8 cellular contexts compared by ENCODE assay signal in genomic region chr2:17752892-17753802, GRCh38. TPM values are rescaled to one million over a fixed set of nuclear protein-coding genes. Genes with fewer than 3 reads are reported as not detected.
DNase-seq lines count a peak whose midpoint lies in the region; ATAC-seq, FAIRE-seq and TF ChIP-seq lines count a peak whose summit lies in the region.

No MANE protein-coding gene starts in this region.

- SMC1A ChIA-PET in GM12878 (lab: Charles Lee; ENCODE audit: uncharacterized antibody, unreplicated experiment) = interaction anchor here (0.9 to 6.1 kb wide), 5 partner anchors 47 to 96 kb away, joined by 3 to 60 read pairs (median 4); no protein-coding TSS in a partner anchor

- TSS peak; percentile 66 for BruUV-seq in GM12878 (replicated peaks; lab: Mats Ljungman, UMichigan)

- H3K36me3 ChIP-seq in GM12878 (ENCODE audit: control insufficient read depth in 2 of 2, insufficient read depth in 2 of 2, low read length in 1 of 2) = no peaks in the 10 kb centered on the region

- DNase-seq in ELR (ENCODE audit: low read depth) (peak; percentile 72), RKO (ENCODE audit: low spot score) (peak; percentile 53), GM12878 (ENCODE audit: low read depth, low spot score) (no peak), GOT3 (lab: John Stamatoyannopoulos, UW) (no peak)

- peaks cover 92% of the 10 kb centered on the region for H3K79me2 ChIP-seq in GM12878 (ENCODE audit: control insufficient read depth, insufficient read depth, low read length)

- H3K4me3 ChIP-seq in GM12878 (peak overlapping the region; percentile 91), iPS-18c (ENCODE audit: insufficient read depth, low read depth, low read length) (peak overlapping the region; percentile 92), skin epidermis (peak overlapping the region; percentile 65 to 99 (median 82))

- peak overlapping the region; percentile 94 for H3K9ac ChIP-seq in GM12878 (ENCODE audit: control insufficient read depth, insufficient read depth, low read length)

- no peaks in the 10 kb centered on the region for H4K20me1 ChIP-seq in GM12878 (ENCODE audit: control insufficient read depth, insufficient read depth)

- H3K9me3 ChIP-seq in GM12878 (replicated peaks; ENCODE audit: control insufficient read depth, insufficient read depth, low read length) (no peaks in the 10 kb centered on the region), iPS-18c (ENCODE audit: control insufficient read depth, insufficient read depth, low read length) (no peaks in the 10 kb centered on the region)

- TF ChIP-seq EP300 in GM12878 (IDR thresholded peaks at IDR 0.05; ENCODE audit: borderline replicate concordance in 1 of 2, control insufficient read depth in 1 of 2, low read depth in 2 of 2, low read length in 2 of 2) = no peak

- RAD21 ChIA-PET in GM12878 (lab: Charles Lee; ENCODE audit: unreplicated experiment) = interaction anchor here (0.9 to 5.4 kb wide), 8 partner anchors 16 to 74 kb away, joined by 3 to 49 read pairs (median 6); partner anchors contain the start of gene MSGN1

- peak overlapping the region; percentile 70 for H2AFZ ChIP-seq in GM12878 (ENCODE audit: control insufficient read depth, low read depth, low read length)

- CTCF ChIA-PET in GM12878 (lab: Yijun Ruan, JAX) = interaction anchor here (1.0 to 5.4 kb wide), 4 partner anchors 11 to 78 kb away, joined by 4 to 79 read pairs (median 18); no protein-coding TSS in a partner anchor

- TF ChIP-seq CTCF in GM12878 (IDR thresholded peaks at IDR 0.05 in 2 of 3, conservative IDR thresholded peaks at IDR 0.05 in 1 of 3; ENCODE audit: control insufficient read depth in 2 of 3, extremely low read depth in 1 of 3, insufficient read depth in 1 of 3, low read depth in 3 of 3, low read length in 3 of 3) = no peak

- ATAC-seq in GM19452 (IDR thresholded peaks at IDR 0.05; ENCODE audit: unreplicated experiment) = peak; percentile 33
- ATAC-seq in HG03469 (IDR thresholded peaks at IDR 0.05; ENCODE audit: unreplicated experiment) = peak; percentile 24
- ATAC-seq in GM12878 = peak; percentile 57

- no peaks in the 10 kb centered on the region for H3K27me3 ChIP-seq in GM12878 (replicated peaks in 1 of 2; ENCODE audit: control insufficient read depth in 2 of 2, insufficient read depth in 2 of 2, low read length in 1 of 2)

- H3K27ac ChIP-seq in GM12878 (ENCODE audit: control insufficient read depth, insufficient read depth) = peak overlapping the region; percentile 94
- H3K27ac ChIP-seq in skin epidermis = peak overlapping the region; percentile 80 to 100 (median 98)

- intact Hi-C loops in GM12878 (cut with micrococcal nuclease; ENCODE audit: unreplicated experiment) = loop anchor here (2.0 to 10.0 kb wide), 3 partner anchors 68 to 1098 kb away; partner anchors contain the start of gene RAD51AP2

- 1% methylated on average over 47 of the region's 70 CpGs for WGBS in GM12878 (ENCODE audit: insufficient coverage, insufficient replicate concordance, low lambda C conversion rate, missing lambda C conversion rate)

- POLR2A ChIA-PET in GM12878 (lab: Charles Lee) = interaction anchor here (1.0 to 2.9 kb wide), 9 partner anchors 11 to 78 kb away, joined by 3 to 19 read pairs (median 6); partner anchors contain the start of gene MSGN1

- no peak for TF ChIP-seq RAD21 in GM12878 (IDR thresholded peaks at IDR 0.05; ENCODE audit: insufficient read depth, low read depth, low read length)

- no peak for FAIRE-seq in GM12878 (lab: Jason Lieb, UNC)

- peak overlapping the region; percentile 84; the same call in 1 of the 2 replicates for H3K4me2 ChIP-seq in GM12878 (ENCODE audit: control insufficient read depth, insufficient read depth)

- peaks cover 9% of the 10 kb centered on the region for H3K4me1 ChIP-seq in GM12878 (ENCODE audit: control insufficient read depth, insufficient read depth, low read length)

- TF ChIP-seq POLR2A in GM12878 (IDR thresholded peaks at IDR 0.05; ENCODE audit: low read depth, low read length) = peak; percentile 83

- in situ Hi-C loops in GM12878 (cut with MboI) = no loop called here

TF ChIP-seq in GM12878, 131 proteins besides CTCF, POLR2A, EP300 and RAD21 (continues in another document):
- TF ChIP-seq SRF (IDR thresholded peaks at IDR 0.05; ENCODE audit: low read depth in 2 of 2, low read length in 2 of 2) (no peak), IKZF2 (IDR thresholded peaks at IDR 0.05) (peak; percentile 37 to 38), NR2F1 (conservative IDR thresholded peaks at IDR 0.05) (peak; percentile 67), POLR2AphosphoS5 (IDR thresholded peaks at IDR 0.05; ENCODE audit: low read length) (peak; percentile 32; the same call in 1 of the 2 replicates), TAF1 (IDR thresholded peaks at IDR 0.05; ENCODE audit: borderline replicate concordance, low read depth, low read length) (no peak), SREBF1 (IDR thresholded peaks at IDR 0.05; ENCODE audit: low read length) (no peak), JUND (IDR thresholded peaks at IDR 0.05; ENCODE audit: low read depth, low read length) (no peak), ZNF24 (IDR thresholded peaks at IDR 0.05) (0 out of 2 replicates have a peak, but pooled peaks have one; percentile 13), CBX5 (IDR thresholded peaks at IDR 0.05; ENCODE audit: low read depth) (0 out of 2 replicates have a peak, but pooled peaks have one; percentile 59), CREB1 (IDR thresholded peaks at IDR 0.05; ENCODE audit: low read depth) (no peak), HDAC6 (IDR thresholded peaks at IDR 0.05; ENCODE audit: unreplicated experiment) (peak; percentile 35), SMAD5 (IDR thresholded peaks at IDR 0.05; ENCODE audit: low read depth) (0 out of 2 replicates have a peak, but pooled peaks have one; percentile 42), RELA (IDR thresholded peaks at IDR 0.05; ENCODE audit: borderline replicate concordance, partially characterized antibody) (peak; percentile 23)

RNA-seq across cellular contexts. Expression of gene SMC6, which starts 0.5 kb away (rescaled TPM):
- total RNA-seq in GM12878 (2013; cell fraction: nucleolus; rRNA removed) = 156 and 158 TPM in 2 replicates
- total RNA-seq in GM12878 (2014; rRNA removed) = 36.1 and 48.3 TPM in 2 replicates
- 63.8 and 64.4 TPM in 2 replicates for total RNA-seq in GM12878 (2014; rRNA removed; fragmentation: Illumina TruSeq; extraction: Trizol)
- 40.3 and 41.5 TPM in 2 replicates for total RNA-seq in GM12878 (2021)
- polyA plus RNA-seq in GM12878 (2011; ENCODE audit: low read depth) = 7.1 TPM
- polyA plus RNA-seq in GM12878 (2011; rRNA removed) = 32.5 and 54.9 TPM in 2 replicates
- polyA plus RNA-seq in GM12878 (2011; cell fraction: cytosol; rRNA removed) = 7.9 and 8.3 TPM in 2 replicates
- polyA plus RNA-seq in GM12878 (2011; cell fraction: nucleus; rRNA removed) = 31.6 and 34.1 TPM in 2 replicates
- polyA plus RNA-seq in GM12878 (2012) = 11.0 and 16.3 TPM in 2 replicates
- 49.3 and 64.3 TPM in 2 replicates for polyA plus RNA-seq in GM12878 (2014; fragmentation: Illumina TruSeq; extraction: Trizol)
- 10 to 100 TPM; 12.8 to 18.9 TPM for polyA plus RNA-seq in GM12878 (2014; fragmentation: Nextera tagmentation; extraction: Ambion mirVana)
- polyA plus RNA-seq in GM12878 (2014; rRNA removed) = 26.2 and 32.0 TPM in 2 replicates
- polyA plus RNA-seq in GM12878 (2016; fragmentation: Nextera tagmentation; extraction: Ambion mirVana) = 10 to 100 TPM; 45.5 to 55.3 TPM
- 24.8 and 35.4 TPM in 2 replicates for polyA minus RNA-seq in GM12878 (2011; rRNA and poly(A)+ RNA removed)
- polyA minus RNA-seq in GM12878 (2011; cell fraction: cytosol; rRNA and poly(A)+ RNA removed) = 7.2 and 12.1 TPM in 2 replicates
- polyA minus RNA-seq in GM12878 (2011; cell fraction: nucleus; rRNA and poly(A)+ RNA removed) = 28.9 and 43.6 TPM in 2 replicates

RNA-seq across cellular contexts. Expression of gene GEN1, which starts 0.8 kb away (rescaled TPM):
- total RNA-seq in GM12878 (2013; cell fraction: nucleolus; rRNA removed) = 142 and 149 TPM in 2 replicates
- total RNA-seq in GM12878 (2014; rRNA removed) (41.3 and 45.7 TPM in 2 replicates), GM12878 (2014; rRNA removed; fragmentation: Illumina TruSeq; extraction: Trizol) (49.6 and 49.9 TPM in 2 replicates), GM12878 (2021) (39.4 and 39.5 TPM in 2 replicates)
- polyA plus RNA-seq in GM12878 (2011; ENCODE audit: low read depth) = 7.7 TPM
- polyA plus RNA-seq in GM12878 (2011; rRNA removed) (46.3 and 89.4 TPM in 2 replicates), GM12878 (2014; fragmentation: Illumina TruSeq; extraction: Trizol) (45.3 and 60.1 TPM in 2 replicates), GM12878 (2014; fragmentation: Nextera tagmentation; extraction: Ambion mirVana) (1 to 10 TPM; 6.0 to 9.4 TPM), GM12878 (2014; rRNA removed) (27.2 and 31.5 TPM in 2 replicates), GM12878 (2016; fragmentation: Nextera tagmentation; extraction: Ambion mirVana) (10 to 100 TPM; 27.9 to 32.5 TPM)
- polyA plus RNA-seq in GM12878 (2011; cell fraction: cytosol; rRNA removed) = 16.7 TPM in 2 replicates
- 94.3 and 114 TPM in 2 replicates for polyA plus RNA-seq in GM12878 (2011; cell fraction: nucleus; rRNA removed)
- 12.0 and 12.4 TPM in 2 replicates for polyA plus RNA-seq in GM12878 (2012)
- polyA minus RNA-seq in GM12878 (2011; rRNA and poly(A)+ RNA removed) = 51.1 and 72.2 TPM in 2 replicates
- 15.4 and 24.5 TPM in 2 replicates for polyA minus RNA-seq in GM12878 (2011; cell fraction: cytosol; rRNA and poly(A)+ RNA removed)
- polyA minus RNA-seq in GM12878 (2011; cell fraction: nucleus; rRNA and poly(A)+ RNA removed) = 114 and 186 TPM in 2 replicates

Comparison
In these comparisons a context has a peak if more than half of its experiments do, and no peak if none do; other contexts are left out.
1. DNase-seq: peak in ELR (single experiment) and RKO (single experiment); none in GM12878 (single experiment) and GOT3 (single experiment).
2. Peak in every context shown above with its lines, with median percentiles within 50 percentile points of each other: ATAC-seq and H3K4me3 ChIP-seq.